ENCODE assay signal across 9 cellular contexts in the genomic region with DNA sequence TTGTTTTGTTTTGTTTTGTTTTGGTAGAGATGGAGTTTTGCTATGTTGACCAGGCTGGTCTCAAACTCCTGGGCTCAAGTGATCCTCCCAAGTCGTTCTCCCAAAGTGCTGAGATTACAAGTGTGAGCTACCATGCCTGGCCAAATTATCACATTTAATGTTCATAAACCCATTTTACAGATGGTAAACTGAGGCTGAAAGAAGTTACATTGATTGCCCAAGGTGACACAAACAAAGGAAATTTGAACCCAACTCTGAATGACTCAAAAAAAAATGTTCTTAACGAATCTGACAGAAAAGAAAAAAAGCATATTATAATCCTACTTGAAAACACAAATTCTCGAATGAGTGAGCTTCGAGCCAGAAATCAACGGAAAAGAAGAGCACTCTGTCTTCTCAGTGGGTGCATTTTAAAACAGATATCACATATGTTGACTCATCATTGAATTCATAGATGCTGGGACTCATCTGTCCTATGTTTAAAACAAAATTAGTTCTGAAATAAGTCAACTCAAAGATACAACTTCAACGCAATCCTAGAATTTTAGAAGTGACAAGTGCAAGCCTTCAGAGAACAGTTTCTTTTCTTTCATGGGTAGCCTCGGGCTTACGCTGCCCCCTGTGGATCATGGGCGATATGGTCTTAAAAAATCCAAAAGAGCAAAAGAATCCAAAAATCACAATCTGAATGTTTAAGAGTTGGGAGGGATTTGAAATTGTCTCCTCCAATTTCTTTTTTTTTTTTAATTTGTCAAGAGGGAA. TPM values are rescaled to one million over a fixed set of nuclear protein-coding genes. Genes with fewer than 3 reads are reported as not detected.
DNase-seq lines count a peak whose midpoint lies in the region; ATAC-seq and TF ChIP-seq lines count a peak whose summit lies in the region.
"Had no signal": no experiment of that assay in that cellular context is flagged by ENCODE, and none has a peak within 500 bp of the region (broad histone marks: within the 10 kb centered on the region; RNA-seq: fewer than 3 reads in every experiment).

No MANE protein-coding gene starts in this region.

- H3K27ac Mint-ChIP-seq in mesothelial cell of epicardium, result no peak overlapping the region

- no peaks in the 10 kb centered on the region for H3K9me3 ChIP-seq in adipocyte (ENCODE audit: control insufficient read depth, low read length)
- no peaks in the 10 kb centered on the region for H3K9me3 ChIP-seq in upper lobe of right lung
- no peaks in the 10 kb centered on the region for H3K9me3 ChIP-seq in breast epithelium
- H3K9me3 ChIP-seq: neutrophil had no signal

- no peaks in the 10 kb centered on the region for H3K4me1 ChIP-seq in adipocyte (ENCODE audit: control insufficient read depth, insufficient read depth, low read length)
- no peaks in the 10 kb centered on the region for H3K4me1 ChIP-seq in upper lobe of right lung
- no peaks in the 10 kb centered on the region for H3K4me1 ChIP-seq in breast epithelium

- TF ChIP-seq POLR2A in breast epithelium (IDR thresholded peaks at IDR 0.05), result no peak

- H3K27ac ChIP-seq in upper lobe of right lung, result no peak overlapping the region
- no peak overlapping the region for H3K27ac ChIP-seq in breast epithelium
- H3K27ac ChIP-seq: neutrophil had no signal

- H3K4me3 Mint-ChIP-seq in mesothelial cell of epicardium, result no peak overlapping the region

- H3K9me3 Mint-ChIP-seq in mesothelial cell of epicardium, result peaks cover 13% of the 10 kb centered on the region

- H3K27me3 ChIP-seq in adipocyte (replicated peaks; ENCODE audit: control insufficient read depth, insufficient read depth, low read length) (no peaks in the 10 kb centered on the region), upper lobe of right lung (no peaks in the 10 kb centered on the region), breast epithelium (no peaks in the 10 kb centered on the region)
- H3K27me3 ChIP-seq: neutrophil had no signal

- peak; percentile 40 for ATAC-seq in GM21576 (IDR thresholded peaks at IDR 0.05; ENCODE audit: unreplicated experiment)
- no peak for ATAC-seq in upper lobe of right lung

- no peaks in the 10 kb centered on the region for H3K36me3 Mint-ChIP-seq in mesothelial cell of epicardium

- H3K4me3 ChIP-seq in adipocyte (ENCODE audit: low read length) (no peak overlapping the region), upper lobe of right lung (no peak overlapping the region), breast epithelium (no peak overlapping the region)

- intact Hi-C loops in upper lobe of right lung (cut with DNase I) (no loop called here), breast epithelium (cut with DNase I; ENCODE audit: low total_unique reads) (no loop called here)

- no peak overlapping the region for H3K9ac ChIP-seq in adipocyte (ENCODE audit: low read length)

- H3K4me1 Mint-ChIP-seq in mesothelial cell of epicardium, result no peaks in the 10 kb centered on the region

- peak; percentile 30 for DNase-seq in ELF-1 (ENCODE audit: low read depth, low spot score)
- peak; percentile 11 for DNase-seq in SKM-1 (lab: John Stamatoyannopoulos, UW; ENCODE audit: unreplicated experiment)
- peak; percentile 10 for DNase-seq in adipocyte (ENCODE audit: low read depth)
- no peak for DNase-seq in mesothelial cell of epicardium (ENCODE audit: low spot score in 2 of 2, unreplicated experiment in 2 of 2)
- no peak for DNase-seq in upper lobe of right lung
- DNase-seq in breast epithelium (ENCODE audit: low spot score in 2 of 2), result no peak
- no peak for DNase-seq in T1000 (lab: John Stamatoyannopoulos, UW)

- H3K36me3 ChIP-seq in adipocyte (ENCODE audit: control insufficient read depth, insufficient read depth, low read length, severe bottlenecking), result no peaks in the 10 kb centered on the region
- H3K36me3 ChIP-seq in upper lobe of right lung, result no peaks in the 10 kb centered on the region
- H3K36me3 ChIP-seq in breast epithelium, result no peaks in the 10 kb centered on the region
- H3K36me3 ChIP-seq: neutrophil had no signal

- H3K27me3 Mint-ChIP-seq in mesothelial cell of epicardium (ENCODE audit: low read depth), result no peaks in the 10 kb centered on the region

- TF ChIP-seq CTCF in mesothelial cell of epicardium (IDR thresholded peaks at IDR 0.05; ENCODE audit: unreplicated experiment) (peak; percentile 53), upper lobe of right lung (IDR thresholded peaks at IDR 0.05) (peak; percentile 58), breast epithelium (IDR thresholded peaks at IDR 0.05) (peak in 1 of 3 donors; percentile 15)

RNA-seq across cellular contexts. Expression of a gene that starts 28.4 kb away (rescaled TPM):
- total RNA-seq in mesothelial cell of epicardium (not detected in 3 replicates), upper lobe of right lung (not detected), breast epithelium (1 to 10 TPM in 1 of 3 donors, under 1 TPM in 1, not detected in 1; 0.88 to 2.4 TPM)

Comparison
In these comparisons a context has a peak if more than half of its experiments do, and no peak if none do; other contexts are left out.
1. DNase-seq: peak in ELF-1 (single experiment), SKM-1 (single experiment) and adipocyte (single experiment); none in mesothelial cell of epicardium (0 of 2), upper lobe of right lung (single experiment), breast epithelium (0 of 2) and T1000 (single experiment).